In the genomic region with DNA sequence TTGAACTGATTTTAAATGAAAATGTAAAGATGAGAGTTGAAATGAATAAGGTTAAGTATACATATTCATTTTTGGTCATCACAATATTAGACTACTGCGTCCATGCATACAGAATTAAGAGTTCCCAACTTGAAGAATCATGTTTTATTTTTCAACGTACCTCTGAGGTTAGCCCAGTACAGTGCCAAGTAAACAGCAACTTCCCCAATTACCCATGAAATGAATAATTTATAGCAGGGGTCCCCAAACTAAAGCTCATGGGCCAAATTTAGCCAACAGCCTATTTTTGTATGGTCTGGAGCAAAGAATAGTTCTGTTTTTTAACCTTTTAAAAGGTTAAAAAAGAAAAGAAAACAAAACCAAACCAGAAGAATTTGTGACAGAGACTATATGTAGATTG, we compare ENCODE assay signal across 34 cellular contexts.
"Had no signal": no experiment of that assay in that cellular context is flagged by ENCODE, and none has a peak within 500 bp of the region (broad histone marks: within the 10 kb centered on the region; RNA-seq: fewer than 3 reads in every experiment).

No MANE protein-coding gene starts in this region.

- H3K4me3 ChIP-seq: adrenal gland, body of pancreas, breast epithelium had no signal

- H3K9me3 ChIP-seq: adrenal gland, body of pancreas, breast epithelium had no signal

- H3K27ac Mint-ChIP-seq: activated B cell treated with CpG ODN at 0.5 μM for 24 hours; activated CD4-positive, alpha-beta T cell treated with anti-CD3 and anti-CD28 coated beads, Interleukin-2, amount 10 ng/mL, durations not matched to agents 24 days and 14 days; activated CD8-positive, alpha-beta T cell treated with anti-CD3 and anti-CD28 coated beads for 36 hours; activated naive CD4-positive, alpha-beta T cell treated with anti-CD3 and anti-CD28 coated beads for 36 hours; activated naive CD4-positive, alpha-beta T cell treated with anti-CD3 and anti-CD28 coated beads, Interleukin-2, amount 50 U/mL, for 72 hours; activated naive CD8-positive, alpha-beta T cell treated with anti-CD3 and anti-CD28 coated beads, Interleukin-2, amount 10 ng/mL, durations not matched to agents 7 days and 5 days; activated T-helper 1 cell treated with anti-CD3 and anti-CD28 coated beads, Interleukin-12 subunit alpha, Interleukin-12 subunit beta, Interleukin-2, Interleukin-4 antibody, amounts not matched to agents 30 ng/mL and 10 ng/mL and 1 ng/mL, durations not matched to agents 14 hours and 24 hours and 36 hours; activated T-helper 17 cell treated with anti-CD3 and anti-CD28 coated beads, Interleukin-2, amount 50 U/mL, for 72 hours; T-helper 2 cell treated with Interferon-gamma antibody and Interleukin-4, amounts not matched to agents 5 μg/mL and 100 μg/mL, for 36 hours had no signal

- FAIRE-seq: astrocyte, colon, TTC549 had no signal

- H3K9me3 Mint-ChIP-seq: activated B cell treated with CpG ODN at 0.5 μM for 24 hours; activated CD4-positive, alpha-beta memory T cell treated with anti-CD3 and anti-CD28 coated beads for 36 hours; activated CD4-positive, alpha-beta T cell treated with anti-CD3 and anti-CD28 coated beads, Interleukin-2, amount 10 ng/mL, durations not matched to agents 24 days and 14 days; activated CD8-positive, alpha-beta T cell treated with anti-CD3 and anti-CD28 coated beads for 36 hours; activated naive CD4-positive, alpha-beta T cell treated with anti-CD3 and anti-CD28 coated beads for 36 hours; activated naive CD4-positive, alpha-beta T cell treated with anti-CD3 and anti-CD28 coated beads, Interleukin-2, amount 50 U/mL, for 72 hours; activated naive CD8-positive, alpha-beta T cell treated with anti-CD3 and anti-CD28 coated beads, Interleukin-2, amount 10 ng/mL, durations not matched to agents 7 days and 5 days; activated T-helper 1 cell treated with anti-CD3 and anti-CD28 coated beads, Interleukin-12 subunit alpha, Interleukin-12 subunit beta, Interleukin-2, Interleukin-4 antibody, amounts not matched to agents 30 ng/mL and 10 ng/mL and 1 ng/mL, durations not matched to agents 14 hours and 24 hours and 36 hours; activated T-helper 17 cell treated with anti-CD3 and anti-CD28 coated beads, Interleukin-2, amount 50 U/mL, for 72 hours; T-cell; T-helper 2 cell treated with Interferon-gamma antibody and Interleukin-4, amounts not matched to agents 5 μg/mL and 100 μg/mL, for 36 hours had no signal

- H3K27me3 Mint-ChIP-seq: activated B cell treated with CpG ODN at 0.5 μM for 24 hours; activated CD4-positive, alpha-beta memory T cell treated with anti-CD3 and anti-CD28 coated beads for 36 hours; activated CD4-positive, alpha-beta T cell treated with anti-CD3 and anti-CD28 coated beads, Interleukin-2, amount 10 ng/mL, durations not matched to agents 24 days and 14 days; activated CD8-positive, alpha-beta T cell treated with anti-CD3 and anti-CD28 coated beads for 36 hours; activated naive CD8-positive, alpha-beta T cell treated with anti-CD3 and anti-CD28 coated beads, Interleukin-2, amount 10 ng/mL, durations not matched to agents 7 days and 5 days; activated T-helper 17 cell treated with anti-CD3 and anti-CD28 coated beads, Interleukin-2, amount 50 U/mL, for 72 hours; T-cell had no signal

- H3K4me3 Mint-ChIP-seq: activated B cell treated with CpG ODN at 0.5 μM for 24 hours; activated CD4-positive, alpha-beta memory T cell treated with anti-CD3 and anti-CD28 coated beads for 36 hours; activated CD4-positive, alpha-beta T cell treated with anti-CD3 and anti-CD28 coated beads, Interleukin-2, amount 10 ng/mL, durations not matched to agents 24 days and 14 days; activated CD8-positive, alpha-beta T cell treated with anti-CD3 and anti-CD28 coated beads for 36 hours; activated naive CD4-positive, alpha-beta T cell treated with anti-CD3 and anti-CD28 coated beads for 36 hours; activated naive CD8-positive, alpha-beta T cell treated with anti-CD3 and anti-CD28 coated beads, Interleukin-2, amount 10 ng/mL, durations not matched to agents 7 days and 5 days; activated T-helper 1 cell treated with anti-CD3 and anti-CD28 coated beads, Interleukin-12 subunit alpha, Interleukin-12 subunit beta, Interleukin-2, Interleukin-4 antibody, amounts not matched to agents 30 ng/mL and 10 ng/mL and 1 ng/mL, durations not matched to agents 14 hours and 24 hours and 36 hours; activated T-helper 17 cell treated with anti-CD3 and anti-CD28 coated beads, Interleukin-2, amount 50 U/mL, for 72 hours; T-cell; T-helper 2 cell treated with Interferon-gamma antibody and Interleukin-4, amounts not matched to agents 5 μg/mL and 100 μg/mL, for 36 hours had no signal

- H3K27ac ChIP-seq: adrenal gland, body of pancreas, brain microvascular endothelial cell, breast epithelium, VCaP had no signal

- H3K4me1 Mint-ChIP-seq: activated B cell treated with CpG ODN at 0.5 μM for 24 hours; activated naive CD8-positive, alpha-beta T cell treated with anti-CD3 and anti-CD28 coated beads, Interleukin-2, amount 10 ng/mL, durations not matched to agents 7 days and 5 days had no signal

- H3K27me3 ChIP-seq: adrenal gland, body of pancreas, brain microvascular endothelial cell, breast epithelium had no signal

- ATAC-seq: activated CD8-positive, alpha-beta T cell treated with anti-CD3 and anti-CD28 coated beads for 36 hours; activated naive CD4-positive, alpha-beta T cell treated with anti-CD3 and anti-CD28 coated beads, Interleukin-2, amount 50 U/mL, for 72 hours; activated T-helper 17 cell treated with anti-CD3 and anti-CD28 coated beads, Interleukin-2, amount 50 U/mL, for 72 hours; body of pancreas; T-cell had no signal

- DNase-seq: activated B cell treated with CpG ODN at 0.5 μM for 24 hours; activated CD4-positive, alpha-beta memory T cell treated with anti-CD3 and anti-CD28 coated beads for 36 hours; activated CD4-positive, alpha-beta T cell treated with anti-CD3 and anti-CD28 coated beads for 4 hours; activated CD4-positive, alpha-beta T cell treated with anti-CD3 and anti-CD28 coated beads, Interleukin-2, amount 10 ng/mL, durations not matched to agents 24 days and 14 days; activated CD4-positive, alpha-beta T cell treated with anti-CD3 and anti-CD28 coated beads, Interleukin-2, amount 50 U/mL, for 1 hour; activated CD4-positive, alpha-beta T cell treated with anti-CD3 and anti-CD28 coated beads, Interleukin-2, amount 50 U/mL, for 4 hours; activated CD4-positive, CD25-positive, alpha-beta regulatory T cell treated with anti-CD3 and anti-CD28 coated beads, Interleukin-2, amount 50 U/mL, for 72 hours; activated CD8-positive, alpha-beta memory T cell treated with anti-CD3 and anti-CD28 coated beads, Interleukin-2, amount 50 U/mL, for 4 hours; activated CD8-positive, alpha-beta T cell treated with anti-CD3 and anti-CD28 coated beads for 36 hours; activated effector memory CD4-positive, alpha-beta T cell treated with anti-CD3 and anti-CD28 coated beads, Interleukin-2, amount 50 U/mL, for 16 hours; activated gamma-delta T cell treated with Interleukin-2 at 50 U/mL for 16 hours; activated naive CD4-positive, alpha-beta T cell; activated naive CD4-positive, alpha-beta T cell treated with anti-CD3 and anti-CD28 coated beads for 36 hours; activated naive CD4-positive, alpha-beta T cell treated with anti-CD3 and anti-CD28 coated beads, Interleukin-2, amount 50 U/mL, for 16 hours; activated naive CD8-positive, alpha-beta T cell treated with anti-CD3 and anti-CD28 coated beads, Interleukin-2, amount 10 ng/mL, durations not matched to agents 7 days and 5 days; activated T-cell treated with anti-CD3 and anti-CD28 coated beads, Interleukin-2, amount 50 U/mL, for 48 hours; adrenal gland; amniotic stem cell; aorta; body of pancreas; brain microvascular endothelial cell; central memory CD4-positive, alpha-beta T cell; T-cell; T-helper 2 cell; T-helper 9 cell had no signal

- H3K4me1 ChIP-seq: body of pancreas, breast epithelium had no signal
